In the genomic region with DNA sequence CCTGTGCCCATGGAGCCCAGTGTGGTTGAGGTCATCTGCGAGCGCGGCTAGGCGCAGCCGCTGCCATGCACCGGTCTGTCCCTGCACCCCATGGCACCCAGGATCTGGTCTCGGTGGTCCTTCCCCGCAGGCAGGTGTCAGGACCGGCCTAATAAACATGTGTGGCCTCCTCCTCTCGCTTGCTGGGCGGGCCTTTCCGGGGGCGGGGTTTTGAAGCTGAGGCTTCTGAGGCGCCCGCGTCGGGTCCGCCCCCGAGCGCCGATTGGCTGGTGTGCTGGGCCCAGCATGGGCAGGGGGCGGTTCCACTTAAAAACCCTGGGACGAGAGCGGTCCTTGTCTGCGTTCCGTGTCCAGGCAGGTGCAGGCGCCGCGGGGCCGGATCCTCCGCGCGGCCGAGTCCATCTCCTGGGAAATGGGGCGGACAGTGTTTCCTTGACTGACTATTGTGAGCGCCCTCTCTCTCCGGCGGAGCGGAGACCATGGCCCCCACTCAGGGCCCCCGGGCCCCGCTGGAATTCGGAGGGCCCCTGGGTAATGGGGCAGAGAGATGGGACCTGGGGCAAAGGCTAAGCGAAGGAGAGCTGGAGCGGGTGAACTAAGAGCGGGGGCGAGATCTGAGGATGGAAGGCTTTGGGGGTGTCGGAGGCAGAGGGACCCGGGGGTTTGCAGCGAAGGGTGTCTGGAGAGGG, we compare ENCODE assay signal across 8 cellular contexts. TPM values are rescaled to one million over a fixed set of nuclear protein-coding genes. Genes with fewer than 3 reads are reported as not detected.
DNase-seq lines count a peak whose midpoint lies in the region; ATAC-seq and TF ChIP-seq lines count a peak whose summit lies in the region.

TSS of gene TM7SF2 (plus strand) at position 336 of the 689 bp plus-strand sequence. CDS start at position 480, 144 bp downstream.

- TF ChIP-seq POLR2A in Raji (IDR thresholded peaks at IDR 0.05; ENCODE audit: insufficient read depth, low read depth, low read length) = peak; percentile 96

- no peaks in the 10 kb centered on the region for H3K9me3 Mint-ChIP-seq in natural killer cell treated with Interleukin-12 subunit alpha and Interleukin-12 subunit beta and Interleukin-15 and Interleukin-18, amount 100 ng/mL, for 72 hours

- H3K4me1 Mint-ChIP-seq in natural killer cell treated with Interleukin-12 subunit alpha and Interleukin-12 subunit beta and Interleukin-15 and Interleukin-18, amount 100 ng/mL, for 72 hours (ENCODE audit: low read depth in 2 of 2) = peaks cover 20 to 28% of the 10 kb centered on the region in 2 donors

- peak; percentile 62 for ATAC-seq in GM21619 (IDR thresholded peaks at IDR 0.05; ENCODE audit: unreplicated experiment)
- peak; percentile 86 to 92 for ATAC-seq in natural killer cell treated with Interleukin-12 subunit alpha and Interleukin-12 subunit beta and Interleukin-15 and Interleukin-18, amount 100 ng/mL, for 72 hours

- H3K4me3 Mint-ChIP-seq in natural killer cell treated with Interleukin-12 subunit alpha and Interleukin-12 subunit beta and Interleukin-15 and Interleukin-18, amount 100 ng/mL, for 72 hours = peak within 1 kb of the TSS; percentile 97

- peak; percentile 95 for DNase-seq in DMS 273 (lab: John Stamatoyannopoulos, UW; ENCODE audit: unreplicated experiment)
- peak; percentile 96 for DNase-seq in LoVo (ENCODE audit: low spot score)
- DNase-seq in activated effector memory CD4-positive, alpha-beta T cell treated with Interleukin-2 at 50 U/mL for 16 hours = peak; percentile 91
- peak; percentile 73 for DNase-seq in fibroblast of peridontal ligament (ENCODE audit: extremely low read depth)
- DNase-seq in natural killer cell treated with Interleukin-12 subunit alpha and Interleukin-12 subunit beta and Interleukin-15 and Interleukin-18, amount 100 ng/mL, for 72 hours (ENCODE audit: low spot score) = peak; percentile 95
- DNase-seq in stimulated activated naive CD4-positive, alpha-beta T cell treated with Interleukin-2 at 50 U/mL for 16 hours (lab: John Stamatoyannopoulos, UW) = peak; percentile 94

- peak within 1 kb of the TSS; percentile 73 to 91 for H3K27ac Mint-ChIP-seq in natural killer cell treated with Interleukin-12 subunit alpha and Interleukin-12 subunit beta and Interleukin-15 and Interleukin-18, amount 100 ng/mL, for 72 hours

- H3K27me3 Mint-ChIP-seq in natural killer cell treated with Interleukin-12 subunit alpha and Interleukin-12 subunit beta and Interleukin-15 and Interleukin-18, amount 100 ng/mL, for 72 hours = no peaks in the 10 kb centered on the region

- H3K36me3 Mint-ChIP-seq in natural killer cell treated with Interleukin-12 subunit alpha and Interleukin-12 subunit beta and Interleukin-15 and Interleukin-18, amount 100 ng/mL, for 72 hours = no peaks in the 10 kb centered on the region

RNA-seq across cellular contexts. Expression of gene TM7SF2, which starts in this region (rescaled TPM):
- total RNA-seq in natural killer cell treated with Interleukin-12 subunit alpha and Interleukin-12 subunit beta and Interleukin-15 and Interleukin-18, amount 100 ng/mL, for 72 hours = 10 to 100 TPM; 18.6 to 30.7 TPM

Comparison
In these comparisons a context has a peak if more than half of its experiments do, and no peak if none do; other contexts are left out.
1. Peak in every context shown above with its lines: DNase-seq and ATAC-seq.